ENCODE assay signal across 1 cellular context in genomic region chr19:43667524-43668405, GRCh38.
TF ChIP-seq lines count a peak whose summit lies in the region.

No MANE protein-coding gene starts in this region.

TF ChIP-seq in HEK293, 187 proteins besides CTCF, POLR2A, EP300 and RAD21 (continued from another document and continues in another):
- peak; percentile 93 for TF ChIP-seq ZBTB6 (tag by site-specific recombination; IDR thresholded peaks at IDR 0.05)
- TF ChIP-seq KLF16 (tag by site-specific recombination; IDR thresholded peaks at IDR 0.05): 0 out of 2 replicates have a peak, but pooled peaks have one; percentile 40
- peak; percentile 58; the same call in 1 of the 2 replicates for TF ChIP-seq ZNF169 (tag by site-specific recombination; IDR thresholded peaks at IDR 0.05)
- TF ChIP-seq ZBTB7A (tag by site-specific recombination; IDR thresholded peaks at IDR 0.05; ENCODE audit: low read depth): 0 out of 2 replicates have a peak, but pooled peaks have one; percentile 31
- no peak for TF ChIP-seq ZNF518A (tag by site-specific recombination; conservative IDR thresholded peaks at IDR 0.05; ENCODE audit: low read depth)
- no peak for TF ChIP-seq ZBTB1 (tag by site-specific recombination; IDR thresholded peaks at IDR 0.05)
- no peak for TF ChIP-seq ZNF132 (tag by site-specific recombination; IDR thresholded peaks at IDR 0.05; ENCODE audit: borderline replicate concordance)
- TF ChIP-seq ZNF174 (tag by site-specific recombination; IDR thresholded peaks at IDR 0.05): no peak
- TF ChIP-seq ZNF18 (tag by site-specific recombination; IDR thresholded peaks at IDR 0.05): no peak
- no peak for TF ChIP-seq TRIM28 (IDR thresholded peaks at IDR 0.05; ENCODE audit: borderline replicate concordance, low read length)
- TF ChIP-seq GLIS2 (tag by site-specific recombination; IDR thresholded peaks at IDR 0.05): peak; percentile 67
- 0 out of 2 replicates have a peak, but pooled peaks have one; percentile 9 for TF ChIP-seq ZNF248 (tag by site-specific recombination; IDR thresholded peaks at IDR 0.05)
- TF ChIP-seq ZNF223 (tag by site-specific recombination; IDR thresholded peaks at IDR 0.05): no peak
- no peak; the same call in 1 of the 2 replicates for TF ChIP-seq ZNF148 (tag by site-specific recombination; IDR thresholded peaks at IDR 0.05; ENCODE audit: borderline replicate concordance)
- TF ChIP-seq ZNF707 (tag by site-specific recombination; IDR thresholded peaks at IDR 0.05): no peak
- peak; percentile 56; the same call in 1 of the 2 replicates for TF ChIP-seq ZNF76 (tag by site-specific recombination; IDR thresholded peaks at IDR 0.05; ENCODE audit: borderline replicate concordance, low read depth)
- TF ChIP-seq ZNF202 (tag by site-specific recombination; IDR thresholded peaks at IDR 0.05; ENCODE audit: borderline replicate concordance): no peak
- TF ChIP-seq ZBTB11 (tag by site-specific recombination; conservative IDR thresholded peaks at IDR 0.05; ENCODE audit: low read depth): peak; percentile 45; the same call in 1 of the 2 replicates
- TF ChIP-seq YY2 (tag by site-specific recombination; IDR thresholded peaks at IDR 0.05): 0 out of 2 replicates have a peak, but pooled peaks have one; percentile 8
- peak; percentile 79 for TF ChIP-seq ZNF501 (tag by site-specific recombination; IDR thresholded peaks at IDR 0.05)
- peak; percentile 58; the same call in 1 of the 2 replicates for TF ChIP-seq ZXDB (tag by site-specific recombination; IDR thresholded peaks at IDR 0.05)
- TF ChIP-seq ZBTB17 (tag by site-specific recombination; IDR thresholded peaks at IDR 0.05): peak; percentile 72
- 0 out of 2 replicates have a peak, but pooled peaks have one; percentile 22 for TF ChIP-seq SALL2 (tag by site-specific recombination; IDR thresholded peaks at IDR 0.05; ENCODE audit: borderline replicate concordance)
- peak; percentile 62; the same call in 1 of the 2 replicates for TF ChIP-seq ZNF2 (tag by site-specific recombination; IDR thresholded peaks at IDR 0.05)
- no peak for TF ChIP-seq ZNF433 (tag by site-specific recombination; IDR thresholded peaks at IDR 0.05; ENCODE audit: low read depth)
- TF ChIP-seq PRDM4 (tag by site-specific recombination; IDR thresholded peaks at IDR 0.05): peak; percentile 51; the same call in 1 of the 2 replicates
- TF ChIP-seq ZNF610 (tag by site-specific recombination; IDR thresholded peaks at IDR 0.05; ENCODE audit: borderline replicate concordance): 0 out of 2 replicates have a peak, but pooled peaks have one; percentile 52
- no peak for TF ChIP-seq ZNF449 (tag by site-specific recombination; IDR thresholded peaks at IDR 0.05)
- no peak for TF ChIP-seq ZNF280D (tag by site-specific recombination; IDR thresholded peaks at IDR 0.05)
- 0 out of 2 replicates have a peak, but pooled peaks have one; percentile 0 for TF ChIP-seq EGR2 (tag by site-specific recombination; IDR thresholded peaks at IDR 0.05; ENCODE audit: low read depth)
- no peak for TF ChIP-seq PBX3 (CRISPR knock-in tag; IDR thresholded peaks at IDR 0.05)
- no peak for TF ChIP-seq ZNF510 (tag by site-specific recombination; IDR thresholded peaks at IDR 0.05; ENCODE audit: insufficient replicate concordance)
